Comparison of ENCODE assay signal across 1 cellular context in the genomic region with DNA sequence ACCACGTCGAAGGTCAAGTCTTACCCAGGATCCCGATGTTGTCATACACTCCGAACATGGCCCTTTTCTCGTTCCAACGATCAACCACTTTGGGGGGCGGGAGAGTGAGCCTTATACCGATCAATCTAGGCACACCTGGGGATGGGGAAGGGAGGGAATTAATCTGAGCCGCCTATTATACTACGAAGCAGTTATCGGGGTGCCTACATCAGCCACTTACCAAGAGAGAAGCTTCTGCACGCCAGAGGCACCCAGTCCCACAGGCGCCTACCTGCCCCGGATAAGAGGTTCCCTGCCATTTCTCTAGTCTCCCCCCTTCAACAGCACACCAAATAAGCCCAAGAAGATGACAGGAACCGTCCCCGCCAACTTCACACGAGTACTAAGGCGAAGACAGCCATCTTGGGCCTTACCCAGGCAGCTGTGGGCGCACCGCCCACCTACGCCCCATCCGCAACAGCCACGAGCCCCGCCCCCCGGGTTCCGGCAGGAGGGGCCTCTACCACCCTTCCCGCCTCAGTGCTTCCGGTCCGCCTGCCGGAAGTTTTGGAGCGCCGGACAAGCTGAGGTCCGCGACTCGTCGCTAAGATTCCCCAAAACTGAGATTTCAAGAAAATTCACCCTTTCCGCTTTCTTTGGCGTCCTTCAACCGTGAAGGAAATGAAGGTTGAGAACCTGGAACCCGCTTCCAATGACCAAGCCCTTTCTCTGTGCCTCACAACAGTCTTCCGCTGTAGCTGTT.
A peak's percentile ranks its signal among the peaks of the same experiment; 100 is the strongest.
TF ChIP-seq lines count a peak whose summit lies in the region.

A gene (minus strand): TSS at position 425 of the 742 bp plus-strand sequence. CDS start 126 bp downstream, at position 299.

TF ChIP-seq in A549, 52 proteins besides CTCF, POLR2A, EP300 and RAD21 (continued from another document):
- TF ChIP-seq SREBF2 (IDR thresholded peaks at IDR 0.05) (no peak), TFCP2L1 (CRISPR knock-in tag; IDR thresholded peaks at IDR 0.05) (no peak), CBX2 (IDR thresholded peaks at IDR 0.05; ENCODE audit: borderline replicate concordance, low read depth) (no peak), CHD4 (IDR thresholded peaks at IDR 0.05; ENCODE audit: borderline replicate concordance) (no peak), ZSCAN20 (CRISPR knock-in tag; IDR thresholded peaks at IDR 0.05) (no peak), HDAC2 (IDR thresholded peaks at IDR 0.05) (0 out of 2 replicates have a peak, but pooled peaks have one; percentile 45), NPAS2 (CRISPR knock-in tag; IDR thresholded peaks at IDR 0.05; ENCODE audit: borderline replicate concordance) (no peak), FOSL2 (IDR thresholded peaks at IDR 0.05) (no peak), FOSL2 (CRISPR knock-in tag; IDR thresholded peaks at IDR 0.05) (no peak), TP53 (CRISPR knock-in tag; IDR thresholded peaks at IDR 0.05) (0 out of 2 replicates have a peak, but pooled peaks have one; percentile 42), MYC (IDR thresholded peaks at IDR 0.05; ENCODE audit: borderline replicate concordance, low read length) (no peak), ZFP36 (IDR thresholded peaks at IDR 0.05; ENCODE audit: borderline replicate concordance, partially characterized antibody) (no peak), FOSB (CRISPR knock-in tag; IDR thresholded peaks at IDR 0.05) (peak; percentile 92; the same call in 1 of the 2 replicates), RNF2 (IDR thresholded peaks at IDR 0.05; ENCODE audit: borderline replicate concordance, low read depth) (no peak)
- TF ChIP-seq, protein P1, sequence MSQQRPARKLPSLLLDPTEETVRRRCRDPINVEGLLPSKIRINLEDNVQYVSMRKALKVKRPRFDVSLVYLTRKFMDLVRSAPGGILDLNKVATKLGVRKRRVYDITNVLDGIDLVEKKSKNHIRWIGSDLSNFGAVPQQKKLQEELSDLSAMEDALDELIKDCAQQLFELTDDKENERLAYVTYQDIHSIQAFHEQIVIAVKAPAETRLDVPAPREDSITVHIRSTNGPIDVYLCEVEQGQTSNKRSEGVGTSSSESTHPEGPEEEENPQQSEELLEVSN (IDR thresholded peaks at IDR 0.05; ENCODE audit: borderline replicate concordance, low read depth) = peak; percentile 60
- TF ChIP-seq, protein P2, sequence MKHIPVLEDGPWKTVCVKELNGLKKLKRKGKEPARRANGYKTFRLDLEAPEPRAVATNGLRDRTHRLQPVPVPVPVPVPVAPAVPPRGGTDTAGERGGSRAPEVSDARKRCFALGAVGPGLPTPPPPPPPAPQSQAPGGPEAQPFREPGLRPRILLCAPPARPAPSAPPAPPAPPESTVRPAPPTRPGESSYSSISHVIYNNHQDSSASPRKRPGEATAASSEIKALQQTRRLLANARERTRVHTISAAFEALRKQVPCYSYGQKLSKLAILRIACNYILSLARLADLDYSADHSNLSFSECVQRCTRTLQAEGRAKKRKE (CRISPR knock-in tag; IDR thresholded peaks at IDR 0.05; ENCODE audit: low read depth) = no peak
